Comparison of ENCODE assay signal across 16 cellular contexts in the genomic region with DNA sequence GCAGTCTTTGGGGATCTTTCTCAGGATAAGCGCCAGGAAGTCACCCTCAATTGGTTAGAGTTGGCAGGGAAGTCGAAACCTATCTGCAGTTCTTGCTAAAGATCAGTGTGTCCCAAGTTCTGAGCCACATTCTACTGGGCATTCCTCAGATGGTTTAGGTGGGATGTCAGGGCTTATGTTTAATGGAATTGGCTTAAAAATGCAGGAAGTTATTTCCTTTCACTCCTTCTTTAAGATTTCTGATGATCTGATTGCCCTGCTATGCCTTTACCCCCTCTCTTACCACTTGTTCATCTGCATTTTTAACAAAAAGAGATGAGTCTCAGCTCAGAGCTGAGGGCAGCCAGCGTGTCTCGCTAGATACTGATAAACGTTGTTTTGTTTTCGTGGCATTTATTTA. TPM values are rescaled to one million over a fixed set of nuclear protein-coding genes. Genes with fewer than 3 reads are reported as not detected.
DNase-seq lines count a peak whose midpoint lies in the region; ATAC-seq, FAIRE-seq and TF ChIP-seq lines count a peak whose summit lies in the region.
"Had no signal": no experiment of that assay in that cellular context is flagged by ENCODE, and none has a peak within 500 bp of the region (broad histone marks: within the 10 kb centered on the region; RNA-seq: fewer than 3 reads in every experiment).

No MANE protein-coding gene starts in this region.

- peak; percentile 97 for DNase-seq in astrocyte (ENCODE audit: low read depth)
- peak; percentile 77 for DNase-seq in kidney epithelial cell (ENCODE audit: low read depth)
- DNase-seq in vagina (ENCODE audit: extremely low spot score in 2 of 2) = no peak
- DNase-seq in hippocampal formation (lab: John Stamatoyannopoulos, UW) = no peak
- DNase-seq in CD8-positive, alpha-beta T cell = no peak
- no peak for DNase-seq in SW480 (ENCODE audit: low spot score)
- DNase-seq: activated CD8-positive, alpha-beta memory T cell treated with anti-CD3 and anti-CD28 coated beads, Interleukin-2, amount 10 ng/mL, durations not matched to agents 7 days and 5 days; left colon; substantia nigra; T-helper 9 cell had no signal

- peak; percentile 100 for FAIRE-seq in astrocyte (lab: Jason Lieb, UNC)
- FAIRE-seq: GM19239 had no signal

- H3K4me3 Mint-ChIP-seq in astrocyte (ENCODE audit: unreplicated experiment) = peak overlapping the region; percentile 76
- H3K4me3 Mint-ChIP-seq in CD8-positive, alpha-beta T cell = no peak overlapping the region
- H3K4me3 Mint-ChIP-seq: activated CD8-positive, alpha-beta memory T cell treated with anti-CD3 and anti-CD28 coated beads, Interleukin-2, amount 10 ng/mL, durations not matched to agents 7 days and 5 days; CD14-positive monocyte had no signal

- TF ChIP-seq POLR2A in vagina (IDR thresholded peaks at IDR 0.05) = no peak

- peak overlapping the region; percentile 21; the same call in 1 of the 2 replicates for H3K4me3 ChIP-seq in ACC112 (ENCODE audit: low read depth, low read length)
- H3K4me3 ChIP-seq in HEK293 (ENCODE audit: low read depth, low read length) = no peak overlapping the region
- H3K4me3 ChIP-seq in astrocyte (ENCODE audit: insufficient read depth, low read depth, low read length) = no peak overlapping the region
- no peak overlapping the region for H3K4me3 ChIP-seq in kidney epithelial cell (ENCODE audit: low read depth, low read length)
- no peak overlapping the region for H3K4me3 ChIP-seq in vagina
- H3K4me3 ChIP-seq in CD8-positive, alpha-beta T cell (ENCODE audit: low read depth, low read length) = no peak overlapping the region
- H3K4me3 ChIP-seq: HAP-1 had no signal

- intact Hi-C loops in vagina (cut with DNase I) = no loop called here
- intact Hi-C loops in CD8-positive, alpha-beta T cell (cut with DNase I, micrococcal nuclease) = no loop called here

- H3K27me3 Mint-ChIP-seq in astrocyte (ENCODE audit: low read depth, unreplicated experiment) = peaks cover 4% of the 10 kb centered on the region
- peaks cover 32% of the 10 kb centered on the region for H3K27me3 Mint-ChIP-seq in CD8-positive, alpha-beta T cell (ENCODE audit: low read depth)

- CTCF ChIA-PET in HEK293 (lab: Yijun Ruan, JAX) = interaction anchor here (0.9 kb wide), 1 partner anchor 157 kb away, joined by 3 read pairs; no protein-coding TSS in a partner anchor
- CTCF ChIA-PET in CD8-positive, alpha-beta T cell (lab: Charles Lee) = interaction anchor here (0.7 kb wide), 1 partner anchor 55 kb away, joined by 3 read pairs; no protein-coding TSS in a partner anchor

- H3K27ac Mint-ChIP-seq in astrocyte (ENCODE audit: unreplicated experiment) = peak overlapping the region; percentile 100
- no peak overlapping the region for H3K27ac Mint-ChIP-seq in CD8-positive, alpha-beta T cell
- H3K27ac Mint-ChIP-seq: activated CD8-positive, alpha-beta memory T cell treated with anti-CD3 and anti-CD28 coated beads, Interleukin-2, amount 10 ng/mL, durations not matched to agents 7 days and 5 days; CD14-positive monocyte had no signal

- no peaks in the 10 kb centered on the region for H3K27me3 ChIP-seq in ACC112 (ENCODE audit: insufficient read depth, low read length)
- no peaks in the 10 kb centered on the region for H3K27me3 ChIP-seq in astrocyte (ENCODE audit: insufficient read depth, low read length)
- H3K27me3 ChIP-seq in kidney epithelial cell (ENCODE audit: control insufficient read depth, insufficient read depth, low read length) = no peaks in the 10 kb centered on the region
- no peaks in the 10 kb centered on the region for H3K27me3 ChIP-seq in vagina
- no peaks in the 10 kb centered on the region for H3K27me3 ChIP-seq in CD8-positive, alpha-beta T cell (ENCODE audit: insufficient read depth, low read length)

- H3K27ac ChIP-seq in ACC112 (ENCODE audit: low read depth, low read length) (peak overlapping the region; percentile 76), HEK293 (ENCODE audit: extremely low read depth, low read depth, low read length) (no peak overlapping the region), astrocyte (ENCODE audit: low read depth, low read length) (peak overlapping the region; percentile 88), vagina (no peak overlapping the region)
- H3K27ac ChIP-seq in CD8-positive, alpha-beta T cell (ENCODE audit: low read depth, low read length) = no peak overlapping the region
- H3K27ac ChIP-seq: parathyroid adenoma had no signal

- peaks cover 2% of the 10 kb centered on the region for H3K9me3 Mint-ChIP-seq in astrocyte (ENCODE audit: unreplicated experiment)
- no peaks in the 10 kb centered on the region for H3K9me3 Mint-ChIP-seq in CD8-positive, alpha-beta T cell

- H3K9me3 ChIP-seq in HEK293 (ENCODE audit: control insufficient read depth, insufficient read depth, low read depth, low read length) (no peaks in the 10 kb centered on the region), astrocyte (ENCODE audit: insufficient read depth, low read depth, low read length) (no peaks in the 10 kb centered on the region), vagina (no peaks in the 10 kb centered on the region)
- H3K9me3 ChIP-seq in CD8-positive, alpha-beta T cell (ENCODE audit: low read length) = no peaks in the 10 kb centered on the region
- H3K9me3 ChIP-seq: HAP-1 had no signal

- H3K4me1 ChIP-seq in ACC112 (ENCODE audit: control insufficient read depth, insufficient read depth, low read length, unreplicated experiment) = peaks cover 33% of the 10 kb centered on the region
- H3K4me1 ChIP-seq in HEK293 (ENCODE audit: control insufficient read depth, insufficient read depth, low read length) = no peaks in the 10 kb centered on the region
- peaks cover 35% of the 10 kb centered on the region for H3K4me1 ChIP-seq in astrocyte (ENCODE audit: insufficient read depth, low read length)
- H3K4me1 ChIP-seq in vagina = no peaks in the 10 kb centered on the region
- no peaks in the 10 kb centered on the region for H3K4me1 ChIP-seq in CD8-positive, alpha-beta T cell (ENCODE audit: insufficient read depth, low read length)
- H3K4me1 ChIP-seq: HAP-1 had no signal

- H3K36me3 Mint-ChIP-seq in astrocyte (ENCODE audit: low read depth, unreplicated experiment) = no peaks in the 10 kb centered on the region
- H3K36me3 Mint-ChIP-seq in CD8-positive, alpha-beta T cell = peaks cover 3% of the 10 kb centered on the region
- H3K36me3 Mint-ChIP-seq: activated CD8-positive, alpha-beta memory T cell treated with anti-CD3 and anti-CD28 coated beads, Interleukin-2, amount 10 ng/mL, durations not matched to agents 7 days and 5 days; CD14-positive monocyte had no signal

- H2AFZ ChIP-seq in ACC112 (ENCODE audit: low read length, unreplicated experiment) (peak overlapping the region; percentile 88), astrocyte (ENCODE audit: low read depth, low read length) (peak overlapping the region; percentile 30)
- H2AFZ ChIP-seq: parathyroid adenoma had no signal

- H3K4me1 Mint-ChIP-seq in astrocyte (ENCODE audit: low read depth, unreplicated experiment) = peaks cover 28% of the 10 kb centered on the region
- peaks cover 10% of the 10 kb centered on the region for H3K4me1 Mint-ChIP-seq in CD8-positive, alpha-beta T cell (ENCODE audit: low read depth)

- H3K4me2 ChIP-seq in astrocyte (ENCODE audit: low read length) = peak overlapping the region; percentile 71

- no peaks in the 10 kb centered on the region for H4K20me1 ChIP-seq in astrocyte (ENCODE audit: insufficient read depth, low read length)

- peak overlapping the region; percentile 77 for H3K9ac ChIP-seq in astrocyte (ENCODE audit: low read length)
- H3K9ac ChIP-seq: parathyroid adenoma had no signal

- H3K79me2 ChIP-seq in ACC112 (ENCODE audit: control insufficient read depth, insufficient read depth, low read length, unreplicated experiment) (no peaks in the 10 kb centered on the region), astrocyte (ENCODE audit: insufficient read depth, low read length) (no peaks in the 10 kb centered on the region)
- H3K79me2 ChIP-seq: parathyroid adenoma had no signal

- H3K36me3 ChIP-seq in ACC112 (ENCODE audit: insufficient read depth, low read length) (no peaks in the 10 kb centered on the region), HEK293 (ENCODE audit: control insufficient read depth in 2 of 2, insufficient read depth in 1 of 2, low read length in 2 of 2) (no peaks in the 10 kb centered on the region), astrocyte (ENCODE audit: insufficient read depth, low read length) (no peaks in the 10 kb centered on the region), kidney epithelial cell (ENCODE audit: control insufficient read depth, insufficient read depth, low read length) (no peaks in the 10 kb centered on the region), vagina (no peaks in the 10 kb centered on the region)
- H3K36me3 ChIP-seq in CD8-positive, alpha-beta T cell (ENCODE audit: insufficient read depth, low read length) = no peaks in the 10 kb centered on the region
- H3K36me3 ChIP-seq: HAP-1 had no signal

- no peak for TF ChIP-seq CTCF in HEK293 (tag by site-specific recombination; IDR thresholded peaks at IDR 0.05)
- TF ChIP-seq CTCF in astrocyte (IDR thresholded peaks at IDR 0.05; ENCODE audit: insufficient read depth, low read depth, low read length) = no peak
- no peak for TF ChIP-seq CTCF in kidney epithelial cell (IDR thresholded peaks at IDR 0.05; ENCODE audit: insufficient read depth, low read length, poor library complexity, severe bottlenecking)
- TF ChIP-seq CTCF in vagina (IDR thresholded peaks at IDR 0.05) = no peak
- no peak for TF ChIP-seq CTCF in CD8-positive, alpha-beta T cell (IDR thresholded peaks at IDR 0.05)

- ATAC-seq in CD8-positive, alpha-beta T cell = no peak
- ATAC-seq: activated CD8-positive, alpha-beta memory T cell treated with anti-CD3 and anti-CD28 coated beads, Interleukin-2, amount 10 ng/mL, durations not matched to agents 7 days and 5 days; left colon had no signal

- POLR2A ChIA-PET in HEK293 (lab: Yijun Ruan, JAX) = no interaction called here
- POLR2A ChIA-PET in CD8-positive, alpha-beta T cell (lab: Charles Lee) = no interaction called here

TF ChIP-seq in HEK293, 187 proteins besides CTCF, POLR2A, EP300 and RAD21:
- TF ChIP-seq ZNF16 (tag by site-specific recombination; IDR thresholded peaks at IDR 0.05; ENCODE audit: low read depth) (no peak), ZFP37 (tag by site-specific recombination; IDR thresholded peaks at IDR 0.05) (no peak), ZBTB17 (tag by site-specific recombination; IDR thresholded peaks at IDR 0.05) (peak; percentile 28; the same call in 1 of the 2 replicates)

RNA-seq across cellular contexts. Expression of gene FOXL1, which starts 30.8 kb away (rescaled TPM):
- total RNA-seq in astrocyte (6.1 and 8.1 TPM in 2 replicates), kidney epithelial cell (9.0 and 9.2 TPM in 2 replicates), vagina (0.98 TPM)
- total RNA-seq in CD8-positive, alpha-beta T cell = under 1 TPM in 1 of 2 experiments, not detected in 1; 0.11 TPM
- total RNA-seq: activated CD8-positive, alpha-beta memory T cell treated with anti-CD3 and anti-CD28 coated beads, Interleukin-2, amount 10 ng/mL, durations not matched to agents 7 days and 5 days had no signal

RNA-seq across cellular contexts. Expression of gene FOXC2, which starts 42.5 kb away (rescaled TPM):
- 15.8 and 15.9 TPM in 2 replicates for total RNA-seq in astrocyte
- total RNA-seq in kidney epithelial cell = 12.1 and 12.2 TPM in 2 replicates
- total RNA-seq in vagina = 2.7 TPM
- under 1 TPM in 1 of 2 experiments, not detected in 1; 0.16 TPM for total RNA-seq in CD8-positive, alpha-beta T cell
- total RNA-seq: activated CD8-positive, alpha-beta memory T cell treated with anti-CD3 and anti-CD28 coated beads, Interleukin-2, amount 10 ng/mL, durations not matched to agents 7 days and 5 days had no signal

RNA-seq across cellular contexts. Expression of gene MTHFSD, which starts 54.1 kb away (rescaled TPM):
- 15.6 and 16.5 TPM in 2 replicates for total RNA-seq in astrocyte
- 17.4 and 26.1 TPM in 2 replicates for total RNA-seq in kidney epithelial cell
- total RNA-seq in vagina = 20.4 TPM
- 1 to 10 TPM; 6.2 to 7.8 TPM for total RNA-seq in CD8-positive, alpha-beta T cell

Comparison
In these comparisons a context has a peak if more than half of its experiments do, and no peak if none do; other contexts are left out.
1. H3K27ac ChIP-seq: peak in ACC112 (single experiment) and astrocyte (single experiment); none in HEK293 (single experiment), vagina (single experiment) and CD8-positive, alpha-beta T cell (single experiment).
2. DNase-seq: peak in astrocyte (single experiment) and kidney epithelial cell (single experiment); none in vagina (0 of 2), hippocampal formation (0 of 2), CD8-positive, alpha-beta T cell (0 of 7) and SW480 (single experiment).